18 cellular contexts compared by ENCODE assay signal in the genomic region with DNA sequence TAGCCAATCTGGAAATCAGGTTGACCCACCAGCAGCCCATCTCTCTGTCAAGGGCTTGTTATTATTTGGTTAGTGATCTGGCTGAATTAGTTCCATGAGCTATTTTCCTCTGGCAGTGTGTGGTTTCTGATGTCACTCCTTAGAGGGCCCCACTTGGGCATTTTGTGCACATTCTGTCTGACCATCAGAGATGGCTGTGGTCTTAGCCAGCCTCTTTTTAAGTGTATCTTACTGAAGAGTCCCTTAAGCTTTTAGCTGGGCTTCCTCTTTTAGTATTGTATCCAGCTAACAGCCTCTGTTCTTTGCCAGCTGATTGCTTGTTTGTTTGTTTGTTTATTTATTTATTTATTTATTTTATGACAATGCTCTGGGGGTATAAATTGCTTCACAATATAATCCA.
"Had no signal": no experiment of that assay in that cellular context is flagged by ENCODE, and none has a peak within 500 bp of the region (broad histone marks: within the 10 kb centered on the region; RNA-seq: fewer than 3 reads in every experiment).

No MANE protein-coding gene starts in this region.

- H3K27me3 Mint-ChIP-seq: activated T-helper 17 cell treated with anti-CD3 and anti-CD28 coated beads, Interleukin-2, amount 50 U/mL, for 72 hours; memory B cell had no signal

- H3K4me1 Mint-ChIP-seq: activated T-helper 17 cell treated with anti-CD3 and anti-CD28 coated beads, Interleukin-2, amount 50 U/mL, for 72 hours; memory B cell; natural killer cell had no signal

- H3K36me3 ChIP-seq: gastrocnemius medialis, heart right ventricle, left ventricle myocardium inferior, right atrium auricular region had no signal

- H3K4me3 Mint-ChIP-seq: activated T-helper 17 cell treated with anti-CD3 and anti-CD28 coated beads, Interleukin-2, amount 50 U/mL, for 72 hours; endodermal cell; memory B cell; natural killer cell had no signal

- H3K27ac Mint-ChIP-seq: activated T-helper 17 cell treated with anti-CD3 and anti-CD28 coated beads, Interleukin-2, amount 50 U/mL, for 72 hours; endodermal cell; memory B cell; natural killer cell had no signal

- H3K36me3 Mint-ChIP-seq: memory B cell, natural killer cell had no signal

- H3K27ac ChIP-seq: dorsolateral prefrontal cortex, gastrocnemius medialis, heart right ventricle, left ventricle myocardium inferior, right atrium auricular region had no signal

- H3K4me3 ChIP-seq: dorsolateral prefrontal cortex, gastrocnemius medialis, heart right ventricle, left ventricle myocardium inferior, right atrium auricular region had no signal

- H3K27me3 ChIP-seq: dorsolateral prefrontal cortex, gastrocnemius medialis, heart right ventricle, right atrium auricular region had no signal

- H3K9me3 ChIP-seq: gastrocnemius medialis, right atrium auricular region had no signal

- H3K9me3 Mint-ChIP-seq: endodermal cell had no signal

- H3K4me1 ChIP-seq: gastrocnemius medialis, heart right ventricle, left ventricle myocardium inferior, right atrium auricular region had no signal

- ATAC-seq: activated T-helper 17 cell treated with anti-CD3 and anti-CD28 coated beads, Interleukin-2, amount 50 U/mL, for 72 hours; gastrocnemius medialis; heart right ventricle; natural killer cell; stimulated activated naive CD8-positive, alpha-beta T cell treated with anti-CD3 and anti-CD28 coated beads, Interleukin-15, Interleukin-2, amounts not matched to agents 100 U/mL and 50 U/mL, for 24 hours had no signal

- DNase-seq: activated CD4-positive, alpha-beta T cell treated with anti-CD3 and anti-CD28 coated beads for 1 hour; activated CD4-positive, alpha-beta T cell treated with anti-CD3 and anti-CD28 coated beads, Interleukin-2, amount 50 U/mL, for 48 hours; activated naive CD4-positive, alpha-beta T cell treated with Interleukin-2 at 50 U/mL for 16 hours; anterior cingulate cortex; dorsolateral prefrontal cortex; endodermal cell; gastrocnemius medialis; heart right ventricle; left ventricle myocardium inferior; natural killer cell; nucleus accumbens; stimulated activated CD4-positive, alpha-beta T cell treated with anti-CD3 and anti-CD28 coated beads, Interleukin-4, amount 100 ng/mL, for 4 hours; stimulated activated CD8-positive, alpha-beta memory T cell treated with anti-CD3 and anti-CD28 coated beads, Interleukin-4, amount 100 ng/mL, for 48 hours; stimulated activated naive CD8-positive, alpha-beta T cell treated with anti-CD3 and anti-CD28 coated beads, Interleukin-15, Interleukin-2, amounts not matched to agents 100 U/mL and 50 U/mL, for 24 hours; trophoblast cell had no signal
